ENCODE assay signal across 8 cellular contexts in the genomic region with DNA sequence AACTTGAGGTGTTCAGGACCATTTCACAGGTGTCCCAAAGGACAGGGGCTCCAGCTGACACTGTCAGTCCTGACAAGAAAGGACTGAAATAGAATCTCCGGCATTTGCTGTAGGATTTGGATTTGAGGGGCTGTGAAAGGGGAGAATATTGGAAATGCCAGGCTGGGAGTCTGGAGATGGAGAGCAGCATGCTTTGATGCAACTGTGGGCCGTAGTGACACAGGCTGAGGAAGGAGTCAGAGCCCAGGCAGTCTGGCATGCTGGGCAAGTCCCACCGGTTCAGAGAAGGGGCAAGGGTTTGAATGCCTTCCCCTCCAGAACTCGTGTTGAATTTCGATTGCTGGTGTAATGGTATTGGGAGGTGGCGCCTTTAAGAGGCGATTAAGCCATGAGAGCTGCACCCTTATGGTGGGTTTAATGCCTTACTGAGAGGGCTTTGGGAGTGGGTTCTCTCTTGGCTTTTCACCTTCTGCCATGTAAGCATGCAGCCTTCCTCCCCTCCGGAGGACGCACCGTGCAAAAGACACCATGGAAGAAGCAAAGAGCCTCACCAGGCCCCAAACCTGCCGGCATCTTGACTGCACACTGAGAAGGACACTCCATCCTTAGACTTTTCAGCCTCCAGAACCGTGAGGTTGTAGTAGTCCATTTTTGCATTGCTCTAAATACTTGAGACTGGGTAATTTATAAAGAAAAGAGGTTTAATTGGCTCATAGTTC. TPM values are rescaled to one million over a fixed set of nuclear protein-coding genes. Genes with fewer than 3 reads are reported as not detected.
DNase-seq lines count a peak whose midpoint lies in the region; ATAC-seq and TF ChIP-seq lines count a peak whose summit lies in the region.

No MANE protein-coding gene starts in this region.

- H3K36me3 Mint-ChIP-seq in CD14-positive monocyte (peaks cover 0 to 6% of the 10 kb centered on the region in 2 donors), neural crest cell (ENCODE audit: low read depth) (no peaks in the 10 kb centered on the region)

- H3K9me3 Mint-ChIP-seq in CD14-positive monocyte (peaks cover 0 to 6% (median 2%) of the 10 kb centered on the region in 7 donors), neural crest cell (no peaks in the 10 kb centered on the region)

- TF ChIP-seq CTCF in CD14-positive monocyte (IDR thresholded peaks at IDR 0.05) (no peak), cardiac fibroblast (IDR thresholded peaks at IDR 0.05; ENCODE audit: low read depth, low read length) (no peak), neural crest cell (conservative IDR thresholded peaks at IDR 0.05) (no peak)

- DNase-seq in CD14-positive monocyte (ENCODE audit: low spot score), result no peak
- DNase-seq in NCI-H82 (lab: John Stamatoyannopoulos, UW), result peak; percentile 78
- DNase-seq in cardiac fibroblast (ENCODE audit: low read depth in 2 of 2), result peak; percentile 52 to 78
- no peak for DNase-seq in neural crest cell (ENCODE audit: low read depth, low spot score)
- no peak for DNase-seq in HT-29 (ENCODE audit: low spot score)
- no peak for DNase-seq in ureter (ENCODE audit: low spot score)
- no peak for DNase-seq in central memory CD4-positive, alpha-beta T cell

- H3K27me3 Mint-ChIP-seq in CD14-positive monocyte (ENCODE audit: low read depth in 3 of 3) (peaks cover 1 to 16% (median 12%) of the 10 kb centered on the region in 3 donors), neural crest cell (ENCODE audit: low read depth) (no peaks in the 10 kb centered on the region)

- peaks cover 25% of the 10 kb centered on the region for H3K4me1 Mint-ChIP-seq in CD14-positive monocyte
- peaks cover 43% of the 10 kb centered on the region for H3K4me1 Mint-ChIP-seq in neural crest cell

- peak overlapping the region; percentile 79 to 93 (median 88) for H3K27ac Mint-ChIP-seq in CD14-positive monocyte
- H3K27ac Mint-ChIP-seq in neural crest cell (ENCODE audit: unreplicated experiment), result peak overlapping the region; percentile 44

- peak overlapping the region in 1 of 2 donors; percentile 50 for H3K4me3 Mint-ChIP-seq in CD14-positive monocyte
- peak overlapping the region; percentile 25 for H3K4me3 Mint-ChIP-seq in neural crest cell

- no peak overlapping the region for H3K4me3 ChIP-seq in cardiac fibroblast (replicated peaks in 1 of 2; ENCODE audit: low read depth in 2 of 2, low read length in 2 of 2)

- intact Hi-C loops in CD14-positive monocyte (cut with micrococcal nuclease), result loop anchor here in 1 of 2 donors (5.0 kb wide), 1 partner anchor 41 kb away; a partner anchor contains a TSS

- ATAC-seq in GM18907 (IDR thresholded peaks at IDR 0.05; ENCODE audit: unreplicated experiment), result no peak

RNA-seq across cellular contexts. Expression of a gene that starts 9.4 kb away (rescaled TPM):
- polyA plus RNA-seq in CD14-positive monocyte, result 10 to 100 TPM; 26.7 to 33.2 TPM
- total RNA-seq in neural crest cell, result 71.1 and 77.1 TPM in 2 replicates
- 629 and 663 TPM in 2 replicates for total RNA-seq in HT-29 (2014; rRNA removed; shearing (Covaris generic))
- total RNA-seq in ureter, result 109 TPM

RNA-seq across cellular contexts. Expression of a gene that starts 43.0 kb away (rescaled TPM):
- polyA plus RNA-seq in CD14-positive monocyte, result 10 to 100 TPM; 36.2 to 47.0 TPM
- total RNA-seq in neural crest cell (70.0 and 73.4 TPM in 2 replicates), ureter (53.3 TPM)
- total RNA-seq in HT-29 (2014; rRNA removed; shearing (Covaris generic)), result 206 and 211 TPM in 2 replicates

Comparison
In these comparisons a context has a peak if more than half of its experiments do, and no peak if none do; other contexts are left out.
1. DNase-seq: peak in NCI-H82 (single experiment) and cardiac fibroblast (2 of 2); none in CD14-positive monocyte (single experiment), neural crest cell (single experiment), HT-29 (single experiment), ureter (single experiment) and central memory CD4-positive, alpha-beta T cell (single experiment).